21 cellular contexts compared by ENCODE assay signal in the genomic region with DNA sequence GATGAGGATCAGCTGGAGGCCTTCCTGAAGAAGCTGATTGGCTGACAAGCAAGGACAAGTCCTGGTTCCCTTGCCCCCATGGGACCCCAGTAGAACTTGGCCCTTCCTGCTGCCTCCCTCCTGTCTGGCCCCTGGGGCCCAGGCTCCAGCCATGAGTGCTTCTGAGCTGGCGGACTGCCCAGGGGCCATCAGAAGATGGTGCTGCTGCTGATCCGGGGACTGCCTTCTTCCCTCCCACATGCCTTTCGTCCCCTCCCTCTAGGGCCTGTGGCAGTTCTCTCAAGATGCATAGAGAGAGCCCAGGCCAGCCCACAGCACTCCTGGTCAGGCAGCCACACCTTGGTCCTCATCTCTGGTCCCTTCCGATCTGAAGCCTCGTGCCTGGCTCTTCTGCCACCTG.
"Had no signal": no experiment of that assay in that cellular context is flagged by ENCODE, and none has a peak within 500 bp of the region (broad histone marks: within the 10 kb centered on the region; RNA-seq: fewer than 3 reads in every experiment).

No MANE protein-coding gene starts in this region.

- H3K27ac ChIP-seq: left lung, ovary, prostate gland, right atrium auricular region, stomach, suprapubic skin, tibial nerve had no signal

- H3K9me3 ChIP-seq: left lung, ovary, prostate gland, right atrium auricular region, stomach, suprapubic skin, tibial nerve had no signal

- H3K27me3 ChIP-seq: left lung, ovary, right atrium auricular region, stomach, suprapubic skin, tibial nerve had no signal

- H3K36me3 ChIP-seq: left lung, ovary, prostate gland, right atrium auricular region, stomach, suprapubic skin had no signal

- H3K4me3 ChIP-seq: left lung, ovary, prostate gland, right atrium auricular region, stomach, suprapubic skin, tibial nerve had no signal

- H3K4me1 ChIP-seq: left lung, prostate gland, suprapubic skin, tibial nerve had no signal

- FAIRE-seq: endometrium, urothelium cell line had no signal

- DNase-seq: activated CD4-positive, alpha-beta memory T cell treated with anti-CD3 and anti-CD28 coated beads, Interleukin-2, amount 10 ng/mL, durations not matched to agents 7 days and 5 days; activated CD4-positive, alpha-beta T cell treated with anti-CD3 and anti-CD28 coated beads, Interleukin-2, amount 10 ng/mL, durations not matched to agents 24 days and 14 days; aorta; effector CD4-positive, alpha-beta T cell; foreskin fibroblast; midbrain; stimulated activated CD4-positive, alpha-beta T cell treated with anti-CD3 and anti-CD28 coated beads, Interleukin-1b, Interleukin-23, amount 100 ng/mL, for 48 hours; stomach; T-helper 17 cell had no signal

- ATAC-seq: activated CD4-positive, CD25-positive, alpha-beta regulatory T cell treated with anti-CD3 and anti-CD28 coated beads, Interleukin-2, amount 50 U/mL, for 24 hours; activated naive CD4-positive, alpha-beta T cell treated with anti-CD3 and anti-CD28 coated beads, Interleukin-2, amount 50 U/mL, for 72 hours; left lung; natural killer cell treated with Interleukin-12 subunit alpha and Interleukin-12 subunit beta and Interleukin-15 and Interleukin-18, amount 100 ng/mL, for 72 hours; stimulated activated memory B cell treated with anti-CD40 and anti-IgM and Interleukin-4, amounts not matched to agents 10 μg/mL and 1 μg/mL and 100 μg/mL, for 72 hours; T-helper 17 cell had no signal
